12 cellular contexts compared by ENCODE assay signal in genomic region chr13:25214371-25215252, GRCh38. TPM values are rescaled to one million over a fixed set of nuclear protein-coding genes. Genes with fewer than 3 reads are reported as not detected.
A peak's percentile ranks its signal among the peaks of the same experiment; 100 is the strongest.
DNase-seq lines count a peak whose midpoint lies in the region; ATAC-seq and TF ChIP-seq lines count a peak whose summit lies in the region.
"Had no signal": no experiment of that assay in that cellular context is flagged by ENCODE, and none has a peak within 500 bp of the region (broad histone marks: within the 10 kb centered on the region; RNA-seq: fewer than 3 reads in every experiment).

No MANE protein-coding gene starts in this region.

- H3K79me2 ChIP-seq in GM23248 (ENCODE audit: insufficient read depth) = no peaks in the 10 kb centered on the region

- DNase-seq in GM23248 (peak; percentile 37), amniotic epithelial cell (ENCODE audit: low read depth) (peak; percentile 45), heart right ventricle (peak; percentile 15 to 16), sigmoid colon (peak; percentile 83), COLO668 (lab: John Stamatoyannopoulos, UW; ENCODE audit: unreplicated experiment) (no peak), DMS153 treated with DMSO at 0.1 percent for 48 hours (lab: John Stamatoyannopoulos, UW; ENCODE audit: unreplicated experiment) (no peak)
- no peak for DNase-seq in activated T-cell treated with anti-CD3 and anti-CD28 coated beads, Interleukin-2, amount 50 U/mL, for 1 hour
- DNase-seq: CD8-positive, alpha-beta T cell; Karpas-422; stimulated activated naive CD4-positive, alpha-beta T cell treated with Interleukin-2 at 50 U/mL for 16 hours; T1000 had no signal

- ATAC-seq in heart right ventricle (peak in 7 of 8 donors; percentile 30 to 73 (median 69)), GM21619 (IDR thresholded peaks at IDR 0.05; ENCODE audit: unreplicated experiment) (no peak)
- ATAC-seq: CD8-positive, alpha-beta T cell had no signal

- H3K27me3 ChIP-seq in GM23248 (replicated peaks; ENCODE audit: insufficient read depth) (peaks cover 14% of the 10 kb centered on the region; the same call in 1 of the 2 replicates), heart right ventricle (peaks cover 0 to 6% (median 0%) of the 10 kb centered on the region in 7 donors), sigmoid colon (no peaks in the 10 kb centered on the region)

- peak overlapping the region; percentile 20 for H3K4me2 ChIP-seq in GM23248 (ENCODE audit: unreplicated experiment)

- 0 out of 2 replicates have a peak overlapping the region, but pooled peaks have one; percentile 4 for H3K4me3 ChIP-seq in GM23248
- H3K4me3 ChIP-seq in heart right ventricle = no peak overlapping the region
- H3K4me3 ChIP-seq in sigmoid colon = no peak overlapping the region

- in situ Hi-C loops in GM23248 (cut with MboI) = no loop called here

- H2AFZ ChIP-seq in GM23248 = peak overlapping the region; percentile 31; the same call in 1 of the 2 replicates

- no peak for TF ChIP-seq CTCF in heart right ventricle (IDR thresholded peaks at IDR 0.05)
- TF ChIP-seq CTCF in sigmoid colon (IDR thresholded peaks at IDR 0.05) = no peak

- TF ChIP-seq EP300 in sigmoid colon (IDR thresholded peaks at IDR 0.05) = no peak

- no peaks in the 10 kb centered on the region for H4K20me1 ChIP-seq in GM23248 (ENCODE audit: insufficient read depth)

- H3K4me1 ChIP-seq in GM23248 (ENCODE audit: insufficient read depth) (peaks cover 9% of the 10 kb centered on the region; the same call in 1 of the 2 replicates), heart right ventricle (peaks cover 0 to 7% (median 0%) of the 10 kb centered on the region in 9 donors), sigmoid colon (no peaks in the 10 kb centered on the region)

- no peak for TF ChIP-seq POLR2A in sigmoid colon (IDR thresholded peaks at IDR 0.05)

- no peaks in the 10 kb centered on the region for H3F3A ChIP-seq in GM23248 (ENCODE audit: insufficient read depth)

- intact Hi-C loops in heart right ventricle (cut with DNase I) (no loop called here), sigmoid colon (cut with DNase I) (no loop called here)

- no peaks in the 10 kb centered on the region for H3K36me3 ChIP-seq in GM23248 (ENCODE audit: low read depth)
- no peaks in the 10 kb centered on the region for H3K36me3 ChIP-seq in heart right ventricle
- no peaks in the 10 kb centered on the region for H3K36me3 ChIP-seq in sigmoid colon

- WGBS in GM23248 (ENCODE audit: low coverage in 1 of 2, low lambda C conversion rate in 2 of 2, missing lambda C conversion rate in 2 of 2), 2 experiments = 5 to 9% methylated on average over 6 of the region's 6 CpGs
- 43 to 59% methylated on average over 6 of the region's 6 CpGs for WGBS in heart right ventricle, 2 donors
- 41 to 57% methylated on average over 6 of the region's 6 CpGs for whole genome bisulfite sequencing in sigmoid colon, 2 donors

- H3K9me2 ChIP-seq in GM23248 (ENCODE audit: insufficient read depth) = no peaks in the 10 kb centered on the region

- H3K9me3 ChIP-seq in GM23248 (ENCODE audit: low read depth) (no peaks in the 10 kb centered on the region), heart right ventricle (no peaks in the 10 kb centered on the region), sigmoid colon (no peaks in the 10 kb centered on the region)

- H3K27ac ChIP-seq in GM23248 = no peak overlapping the region
- peak overlapping the region in 1 of 10 donors; percentile 30 for H3K27ac ChIP-seq in heart right ventricle
- H3K27ac ChIP-seq in sigmoid colon = peak overlapping the region in 1 of 4 donors; percentile 42

- no peak overlapping the region for H3K9ac ChIP-seq in GM23248

RNA-seq across cellular contexts. Expression of gene AMER2, which starts 42.5 kb away (rescaled TPM):
- not detected in 2 replicates for total RNA-seq in GM23248 (2014; rRNA removed; shearing (Covaris generic))
- polyA plus RNA-seq in GM23248 (2016; fragmentation: Nextera tagmentation; extraction: Ambion mirVana) (not detected in 2 replicates), heart right ventricle (not detected), sigmoid colon (under 1 TPM in 1 of 3 donors, not detected in 2; 0.09 TPM)
- total RNA-seq in heart right ventricle (not detected), sigmoid colon (1 to 10 TPM in 3 of 4 donors, under 1 TPM in 1; 0.49 to 2.4 (median 1.3) TPM)
- total RNA-seq: CD8-positive, alpha-beta T cell had no signal

Comparison
In these comparisons a context has a peak if more than half of its experiments do, and no peak if none do; other contexts are left out.
1. DNase-seq: peak in GM23248 (single experiment), amniotic epithelial cell (single experiment), heart right ventricle (2 of 2) and sigmoid colon (single experiment); none in COLO668 (single experiment), DMS153 treated with DMSO at 0.1 percent for 48 hours (single experiment) and activated T-cell treated with anti-CD3 and anti-CD28 coated beads, Interleukin-2, amount 50 U/mL, for 1 hour (single experiment).